4 cellular contexts compared by ENCODE assay signal in genomic region chr7:38625866-38626265, GRCh38.
TF ChIP-seq lines count a peak whose summit lies in the region.

No MANE protein-coding gene starts in this region.

TF ChIP-seq in HepG2, 621 proteins besides CTCF, POLR2A, EP300 and RAD21:
- TF ChIP-seq ATF7-NPFF (CRISPR knock-in tag; IDR thresholded peaks at IDR 0.05; ENCODE audit: low read depth) (no peak), TARDBP (CRISPR knock-in tag; IDR thresholded peaks at IDR 0.05) (no peak), ZNF768 (CRISPR knock-in tag; IDR thresholded peaks at IDR 0.05) (no peak), E2F1 (CRISPR knock-in tag; IDR thresholded peaks at IDR 0.05) (no peak), MAFF (IDR thresholded peaks at IDR 0.05; ENCODE audit: low read depth, low read length) (peak; percentile 69), MEIS2 (CRISPR knock-in tag; IDR thresholded peaks at IDR 0.05) (no peak), RNF2 (conservative IDR thresholded peaks at IDR 0.05; ENCODE audit: low read depth) (no peak), RBM22 (optimal IDR thresholded peaks at IDR 0.05; ENCODE audit: low read length) (no peak), ZSCAN20 (CRISPR knock-in tag; IDR thresholded peaks at IDR 0.05; ENCODE audit: borderline replicate concordance) (no peak), ZNF788 (CRISPR knock-in tag; IDR thresholded peaks at IDR 0.05; ENCODE audit: borderline replicate concordance) (no peak), SIX4 (CRISPR knock-in tag; IDR thresholded peaks at IDR 0.05) (no peak), NFYB (CRISPR knock-in tag; IDR thresholded peaks at IDR 0.05) (no peak), MAFK (conservative IDR thresholded peaks at IDR 0.05 in 1 of 2, IDR thresholded peaks at IDR 0.05 in 1 of 2; ENCODE audit: low read length in 2 of 2) (peak; percentile 74 to 84)
- TF ChIP-seq, protein P1, sequence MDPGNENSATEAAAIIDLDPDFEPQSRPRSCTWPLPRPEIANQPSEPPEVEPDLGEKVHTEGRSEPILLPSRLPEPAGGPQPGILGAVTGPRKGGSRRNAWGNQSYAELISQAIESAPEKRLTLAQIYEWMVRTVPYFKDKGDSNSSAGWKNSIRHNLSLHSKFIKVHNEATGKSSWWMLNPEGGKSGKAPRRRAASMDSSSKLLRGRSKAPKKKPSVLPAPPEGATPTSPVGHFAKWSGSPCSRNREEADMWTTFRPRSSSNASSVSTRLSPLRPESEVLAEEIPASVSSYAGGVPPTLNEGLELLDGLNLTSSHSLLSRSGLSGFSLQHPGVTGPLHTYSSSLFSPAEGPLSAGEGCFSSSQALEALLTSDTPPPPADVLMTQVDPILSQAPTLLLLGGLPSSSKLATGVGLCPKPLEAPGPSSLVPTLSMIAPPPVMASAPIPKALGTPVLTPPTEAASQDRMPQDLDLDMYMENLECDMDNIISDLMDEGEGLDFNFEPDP (CRISPR knock-in tag; conservative IDR thresholded peaks at IDR 0.05) = no peak
- TF ChIP-seq, protein P2, sequence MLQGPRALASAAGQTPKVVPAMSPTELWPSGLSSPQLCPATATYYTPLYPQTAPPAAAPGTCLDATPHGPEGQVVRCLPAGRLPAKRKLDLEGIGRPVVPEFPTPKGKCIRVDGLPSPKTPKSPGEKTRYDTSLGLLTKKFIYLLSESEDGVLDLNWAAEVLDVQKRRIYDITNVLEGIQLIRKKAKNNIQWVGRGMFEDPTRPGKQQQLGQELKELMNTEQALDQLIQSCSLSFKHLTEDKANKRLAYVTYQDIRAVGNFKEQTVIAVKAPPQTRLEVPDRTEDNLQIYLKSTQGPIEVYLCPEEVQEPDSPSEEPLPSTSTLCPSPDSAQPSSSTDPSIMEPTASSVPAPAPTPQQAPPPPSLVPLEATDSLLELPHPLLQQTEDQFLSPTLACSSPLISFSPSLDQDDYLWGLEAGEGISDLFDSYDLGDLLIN (CRISPR knock-in tag; IDR thresholded peaks at IDR 0.05; ENCODE audit: borderline replicate concordance) = no peak
TF ChIP-seq in HepG2: peak in this region for 2.

TF ChIP-seq in A549, 52 proteins besides CTCF, POLR2A, EP300 and RAD21:
- TF ChIP-seq MAFK (IDR thresholded peaks at IDR 0.05; ENCODE audit: partially characterized antibody) (peak; percentile 72), RCOR1 (IDR thresholded peaks at IDR 0.05; ENCODE audit: low read depth, low read length) (no peak)

TF ChIP-seq in IMR-90, 13 proteins besides CTCF, POLR2A, EP300 and RAD21:
- TF ChIP-seq, protein P3, sequence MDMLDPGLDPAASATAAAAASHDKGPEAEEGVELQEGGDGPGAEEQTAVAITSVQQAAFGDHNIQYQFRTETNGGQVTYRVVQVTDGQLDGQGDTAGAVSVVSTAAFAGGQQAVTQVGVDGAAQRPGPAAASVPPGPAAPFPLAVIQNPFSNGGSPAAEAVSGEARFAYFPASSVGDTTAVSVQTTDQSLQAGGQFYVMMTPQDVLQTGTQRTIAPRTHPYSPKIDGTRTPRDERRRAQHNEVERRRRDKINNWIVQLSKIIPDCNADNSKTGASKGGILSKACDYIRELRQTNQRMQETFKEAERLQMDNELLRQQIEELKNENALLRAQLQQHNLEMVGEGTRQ (IDR thresholded peaks at IDR 0.05; ENCODE audit: low read depth, low read length) = no peak
- peak; percentile 68 for TF ChIP-seq MAFK (IDR thresholded peaks at IDR 0.05; ENCODE audit: low read depth, low read length)

TF ChIP-seq in K562, 482 proteins besides CTCF, POLR2A, EP300 and RAD21:
- TF ChIP-seq ETV5 (CRISPR knock-in tag; IDR thresholded peaks at IDR 0.05; ENCODE audit: low read depth) (no peak), ZNF316 (IDR thresholded peaks at IDR 0.05) (peak; percentile 81), MAFG (tag; conservative IDR thresholded peaks at IDR 0.05) (0 out of 2 replicates have a peak, but pooled peaks have one; percentile 24), C11orf30 (IDR thresholded peaks at IDR 0.05; ENCODE audit: low read depth) (peak; percentile 59), MAFF (IDR thresholded peaks at IDR 0.05; ENCODE audit: low read length) (peak; percentile 43), MAFK (IDR thresholded peaks at IDR 0.05; ENCODE audit: low read length) (0 out of 2 replicates have a peak, but pooled peaks have one; percentile 6), HNRNPLL (IDR thresholded peaks at IDR 0.05; ENCODE audit: low read depth, low read length, poor library complexity, severe bottlenecking) (no peak)
